Comparison of ENCODE assay signal across 31 cellular contexts in genomic region chr2:212022966-212023365, GRCh38.
"Had no signal": no experiment of that assay in that cellular context is flagged by ENCODE, and none has a peak within 500 bp of the region (broad histone marks: within the 10 kb centered on the region; RNA-seq: fewer than 3 reads in every experiment).

No MANE protein-coding gene starts in this region.

- H3K27ac Mint-ChIP-seq: activated CD4-positive, alpha-beta memory T cell treated with anti-CD3 and anti-CD28 coated beads, Interleukin-2, amount 10 ng/mL, durations not matched to agents 7 days and 5 days; activated CD8-positive, alpha-beta memory T cell treated with anti-CD3 and anti-CD28 coated beads, Interleukin-2, amount 10 ng/mL, durations not matched to agents 7 days and 5 days; activated naive CD8-positive, alpha-beta T cell treated with anti-CD3 and anti-CD28 coated beads for 36 hours; activated T-cell treated with anti-CD3 and anti-CD28 coated beads, Interleukin-2, amount 50 U/mL, for 72 hours; activated T-helper 17 cell treated with anti-CD3 and anti-CD28 coated beads, Interleukin-2, amount 50 U/mL, for 72 hours; brain had no signal

- H3K27ac ChIP-seq: SJSA1, WERI-Rb-1 had no signal

- H3K4me1 ChIP-seq: SJSA1 had no signal

- ATAC-seq: activated CD8-positive, alpha-beta memory T cell treated with anti-CD3 and anti-CD28 coated beads, Interleukin-2, amount 10 ng/mL, durations not matched to agents 7 days and 5 days; activated T-cell treated with anti-CD3 and anti-CD28 coated beads, Interleukin-2, amount 50 U/mL, for 72 hours; activated T-helper 17 cell treated with anti-CD3 and anti-CD28 coated beads, Interleukin-2, amount 50 U/mL, for 72 hours; Panc1 had no signal

- H3K36me3 ChIP-seq: SJSA1, WERI-Rb-1 had no signal

- FAIRE-seq: bronchial epithelial cell, colon had no signal

- H3K9me3 Mint-ChIP-seq: activated naive CD8-positive, alpha-beta T cell treated with anti-CD3 and anti-CD28 coated beads for 36 hours had no signal

- H3K27me3 Mint-ChIP-seq: activated CD4-positive, alpha-beta memory T cell treated with anti-CD3 and anti-CD28 coated beads, Interleukin-2, amount 10 ng/mL, durations not matched to agents 7 days and 5 days; activated CD8-positive, alpha-beta memory T cell treated with anti-CD3 and anti-CD28 coated beads, Interleukin-2, amount 10 ng/mL, durations not matched to agents 7 days and 5 days; activated naive CD8-positive, alpha-beta T cell treated with anti-CD3 and anti-CD28 coated beads for 36 hours; activated T-helper 17 cell treated with anti-CD3 and anti-CD28 coated beads, Interleukin-2, amount 50 U/mL, for 72 hours; brain had no signal

- H3K4me3 ChIP-seq: SJSA1 had no signal

- H3K36me3 Mint-ChIP-seq: activated CD8-positive, alpha-beta memory T cell treated with anti-CD3 and anti-CD28 coated beads, Interleukin-2, amount 10 ng/mL, durations not matched to agents 7 days and 5 days; activated naive CD8-positive, alpha-beta T cell treated with anti-CD3 and anti-CD28 coated beads for 36 hours had no signal

- H3K4me1 Mint-ChIP-seq: activated CD4-positive, alpha-beta memory T cell treated with anti-CD3 and anti-CD28 coated beads, Interleukin-2, amount 10 ng/mL, durations not matched to agents 7 days and 5 days; activated CD8-positive, alpha-beta memory T cell treated with anti-CD3 and anti-CD28 coated beads, Interleukin-2, amount 10 ng/mL, durations not matched to agents 7 days and 5 days; activated naive CD8-positive, alpha-beta T cell treated with anti-CD3 and anti-CD28 coated beads for 36 hours; activated T-helper 17 cell treated with anti-CD3 and anti-CD28 coated beads, Interleukin-2, amount 50 U/mL, for 72 hours had no signal

- H3K27me3 ChIP-seq: SJSA1 had no signal

- H3K4me3 Mint-ChIP-seq: activated CD4-positive, alpha-beta memory T cell treated with anti-CD3 and anti-CD28 coated beads, Interleukin-2, amount 10 ng/mL, durations not matched to agents 7 days and 5 days; activated CD8-positive, alpha-beta memory T cell treated with anti-CD3 and anti-CD28 coated beads, Interleukin-2, amount 10 ng/mL, durations not matched to agents 7 days and 5 days; activated naive CD8-positive, alpha-beta T cell treated with anti-CD3 and anti-CD28 coated beads for 36 hours; activated T-cell treated with anti-CD3 and anti-CD28 coated beads, Interleukin-2, amount 50 U/mL, for 72 hours; activated T-helper 17 cell treated with anti-CD3 and anti-CD28 coated beads, Interleukin-2, amount 50 U/mL, for 72 hours; brain had no signal

- DNase-seq: activated CD4-positive, alpha-beta memory T cell treated with anti-CD3 and anti-CD28 coated beads, Interleukin-2, amount 10 ng/mL, durations not matched to agents 7 days and 5 days; activated CD4-positive, alpha-beta T cell treated with anti-CD3 and anti-CD28 coated beads for 1 hour; activated CD4-positive, alpha-beta T cell treated with anti-CD3 and anti-CD28 coated beads for 48 hours; activated CD4-positive, CD25-positive, alpha-beta regulatory T cell; activated CD8-positive, alpha-beta memory T cell treated with anti-CD3 and anti-CD28 coated beads for 24 hours; activated CD8-positive, alpha-beta memory T cell treated with anti-CD3 and anti-CD28 coated beads, Interleukin-2, amount 10 ng/mL, durations not matched to agents 7 days and 5 days; activated CD8-positive, alpha-beta memory T cell treated with anti-CD3 and anti-CD28 coated beads, Interleukin-2, amount 50 U/mL, for 48 hours; activated effector memory CD4-positive, alpha-beta T cell treated with anti-CD3 and anti-CD28 coated beads, Interleukin-2, amount 50 U/mL, for 16 hours; activated naive CD4-positive, alpha-beta T cell; activated naive CD4-positive, alpha-beta T cell treated with anti-CD3 and anti-CD28 coated beads, Interleukin-2, amount 50 U/mL, for 16 hours; activated naive CD8-positive, alpha-beta T cell treated with anti-CD3 and anti-CD28 coated beads for 36 hours; activated T-cell treated with anti-CD3 and anti-CD28 coated beads, Interleukin-2, amount 50 U/mL, for 72 hours; caudate nucleus; NCI-H1105; NCI-H1417 treated with DMSO at 0.1 percent for 48 hours; NCI-H187 treated with DMSO at 0.1 percent for 48 hours; NCI-H2081; NCI-H345; NCI-H524 treated with DMSO at 0.1 percent for 48 hours; RPMI8226; SHP77 treated with DMSO at 0.1 percent for 48 hours; SW 1271; T-helper 1 cell; T1000; WERI-Rb-1 had no signal

- H3K9me3 ChIP-seq: SJSA1 had no signal
